ENCODE assay signal across 16 cellular contexts in genomic region chr16:26532456-26532855, GRCh38.
DNase-seq lines count a peak whose midpoint lies in the region; ATAC-seq and TF ChIP-seq lines count a peak whose summit lies in the region.
"Had no signal": no experiment of that assay in that cellular context is flagged by ENCODE, and none has a peak within 500 bp of the region (broad histone marks: within the 10 kb centered on the region; RNA-seq: fewer than 3 reads in every experiment).

No MANE protein-coding gene starts in this region.

- no peaks in the 10 kb centered on the region for H3K27me3 ChIP-seq in left ventricle myocardium inferior (ENCODE audit: low read depth)

- TF ChIP-seq CTCF in left ventricle myocardium inferior (IDR thresholded peaks at IDR 0.05; ENCODE audit: borderline replicate concordance): no peak

- DNase-seq in medulla oblongata (ENCODE audit: extremely low spot score): peak; percentile 61
- DNase-seq in pons (ENCODE audit: low spot score): peak; percentile 89
- DNase-seq in NOMO-1 treated with DMSO at 0.1 percent for 48 hours (lab: John Stamatoyannopoulos, UW; ENCODE audit: unreplicated experiment): no peak
- DNase-seq in left ventricle myocardium inferior: no peak
- DNase-seq: C1 segment of cervical spinal cord; Calu3; CD4-positive, alpha-beta memory T cell; COR-L47; DMS53; DMS79 treated with DMSO at 0.1 percent for 48 hours; GF-D8; H9 had no signal

- H3K4me1 ChIP-seq in left ventricle myocardium inferior: no peaks in the 10 kb centered on the region

- H3K27ac ChIP-seq in temporal lobe (ENCODE audit: low read depth, low read length): peak overlapping the region; percentile 54
- H3K27ac ChIP-seq in left ventricle myocardium inferior (replicated peaks): no peak overlapping the region

- no peak overlapping the region for H3K4me3 ChIP-seq in left ventricle myocardium inferior
- H3K4me3 ChIP-seq: GM23338 had no signal

- no peaks in the 10 kb centered on the region for H3K36me3 ChIP-seq in left ventricle myocardium inferior

- intact Hi-C loops in left ventricle myocardium inferior (cut with micrococcal nuclease): no loop called here

- H3K9me3 ChIP-seq in left ventricle myocardium inferior (replicated peaks): peaks cover 19% of the 10 kb centered on the region

- ATAC-seq in GM19463 (IDR thresholded peaks at IDR 0.05; ENCODE audit: unreplicated experiment): no peak
- ATAC-seq: GM23338, HCT116 had no signal

Comparison
In these comparisons a context has a peak if more than half of its experiments do, and no peak if none do; other contexts are left out.
1. DNase-seq: peak in medulla oblongata (single experiment) and pons (single experiment); none in NOMO-1 treated with DMSO at 0.1 percent for 48 hours (single experiment) and left ventricle myocardium inferior (single experiment).